Comparison of ENCODE assay signal across 1 cellular context in genomic region chr3:49173116-49173791, GRCh38.
TF ChIP-seq lines count a peak whose summit lies in the region.

No MANE protein-coding gene starts in this region.

TF ChIP-seq in HCT116, 20 proteins besides CTCF, POLR2A, EP300 and RAD21 (continued from another document):
- TF ChIP-seq ZNF274 (IDR thresholded peaks at IDR 0.05; ENCODE audit: low read depth, low read length) = no peak
- TF ChIP-seq, protein P1, sequence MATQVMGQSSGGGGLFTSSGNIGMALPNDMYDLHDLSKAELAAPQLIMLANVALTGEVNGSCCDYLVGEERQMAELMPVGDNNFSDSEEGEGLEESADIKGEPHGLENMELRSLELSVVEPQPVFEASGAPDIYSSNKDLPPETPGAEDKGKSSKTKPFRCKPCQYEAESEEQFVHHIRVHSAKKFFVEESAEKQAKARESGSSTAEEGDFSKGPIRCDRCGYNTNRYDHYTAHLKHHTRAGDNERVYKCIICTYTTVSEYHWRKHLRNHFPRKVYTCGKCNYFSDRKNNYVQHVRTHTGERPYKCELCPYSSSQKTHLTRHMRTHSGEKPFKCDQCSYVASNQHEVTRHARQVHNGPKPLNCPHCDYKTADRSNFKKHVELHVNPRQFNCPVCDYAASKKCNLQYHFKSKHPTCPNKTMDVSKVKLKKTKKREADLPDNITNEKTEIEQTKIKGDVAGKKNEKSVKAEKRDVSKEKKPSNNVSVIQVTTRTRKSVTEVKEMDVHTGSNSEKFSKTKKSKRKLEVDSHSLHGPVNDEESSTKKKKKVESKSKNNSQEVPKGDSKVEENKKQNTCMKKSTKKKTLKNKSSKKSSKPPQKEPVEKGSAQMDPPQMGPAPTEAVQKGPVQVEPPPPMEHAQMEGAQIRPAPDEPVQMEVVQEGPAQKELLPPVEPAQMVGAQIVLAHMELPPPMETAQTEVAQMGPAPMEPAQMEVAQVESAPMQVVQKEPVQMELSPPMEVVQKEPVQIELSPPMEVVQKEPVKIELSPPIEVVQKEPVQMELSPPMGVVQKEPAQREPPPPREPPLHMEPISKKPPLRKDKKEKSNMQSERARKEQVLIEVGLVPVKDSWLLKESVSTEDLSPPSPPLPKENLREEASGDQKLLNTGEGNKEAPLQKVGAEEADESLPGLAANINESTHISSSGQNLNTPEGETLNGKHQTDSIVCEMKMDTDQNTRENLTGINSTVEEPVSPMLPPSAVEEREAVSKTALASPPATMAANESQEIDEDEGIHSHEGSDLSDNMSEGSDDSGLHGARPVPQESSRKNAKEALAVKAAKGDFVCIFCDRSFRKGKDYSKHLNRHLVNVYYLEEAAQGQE (IDR thresholded peaks at IDR 0.05; ENCODE audit: low read depth) = no peak
- no peak for TF ChIP-seq JUND (IDR thresholded peaks at IDR 0.05)
- no peak for TF ChIP-seq FOSL1 (IDR thresholded peaks at IDR 0.05; ENCODE audit: low read depth)
- TF ChIP-seq TCF7L2 (IDR thresholded peaks at IDR 0.05; ENCODE audit: borderline replicate concordance, extremely low read depth, insufficient read depth, insufficient read length) = no peak
- no peak for TF ChIP-seq ZFX (IDR thresholded peaks at IDR 0.05)
- TF ChIP-seq ELF1 (IDR thresholded peaks at IDR 0.05; ENCODE audit: borderline replicate concordance, low read depth) = no peak
- TF ChIP-seq ATF3 (IDR thresholded peaks at IDR 0.05) = no peak
- no peak for TF ChIP-seq CEBPB (IDR thresholded peaks at IDR 0.05; ENCODE audit: low read depth)
- TF ChIP-seq CBX3 (IDR thresholded peaks at IDR 0.05; ENCODE audit: low read depth) = no peak
- TF ChIP-seq, protein P2, sequence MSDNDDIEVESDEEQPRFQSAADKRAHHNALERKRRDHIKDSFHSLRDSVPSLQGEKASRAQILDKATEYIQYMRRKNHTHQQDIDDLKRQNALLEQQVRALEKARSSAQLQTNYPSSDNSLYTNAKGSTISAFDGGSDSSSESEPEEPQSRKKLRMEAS (IDR thresholded peaks at IDR 0.05) = no peak
- TF ChIP-seq YY1 (IDR thresholded peaks at IDR 0.05; ENCODE audit: extremely low read depth, insufficient replicate concordance, low read depth, low read length) = no peak
- no peak for TF ChIP-seq EZH2phosphoT487 (IDR thresholded peaks at IDR 0.05; ENCODE audit: borderline replicate concordance)
- TF ChIP-seq, protein P3, sequence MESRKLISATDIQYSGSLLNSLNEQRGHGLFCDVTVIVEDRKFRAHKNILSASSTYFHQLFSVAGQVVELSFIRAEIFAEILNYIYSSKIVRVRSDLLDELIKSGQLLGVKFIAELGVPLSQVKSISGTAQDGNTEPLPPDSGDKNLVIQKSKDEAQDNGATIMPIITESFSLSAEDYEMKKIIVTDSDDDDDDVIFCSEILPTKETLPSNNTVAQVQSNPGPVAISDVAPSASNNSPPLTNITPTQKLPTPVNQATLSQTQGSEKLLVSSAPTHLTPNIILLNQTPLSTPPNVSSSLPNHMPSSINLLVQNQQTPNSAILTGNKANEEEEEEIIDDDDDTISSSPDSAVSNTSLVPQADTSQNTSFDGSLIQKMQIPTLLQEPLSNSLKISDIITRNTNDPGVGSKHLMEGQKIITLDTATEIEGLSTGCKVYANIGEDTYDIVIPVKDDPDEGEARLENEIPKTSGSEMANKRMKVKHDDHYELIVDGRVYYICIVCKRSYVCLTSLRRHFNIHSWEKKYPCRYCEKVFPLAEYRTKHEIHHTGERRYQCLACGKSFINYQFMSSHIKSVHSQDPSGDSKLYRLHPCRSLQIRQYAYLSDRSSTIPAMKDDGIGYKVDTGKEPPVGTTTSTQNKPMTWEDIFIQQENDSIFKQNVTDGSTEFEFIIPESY (IDR thresholded peaks at IDR 0.05; ENCODE audit: extremely low read depth, insufficient replicate concordance, low read length) = no peak
- no peak for TF ChIP-seq SIN3A (IDR thresholded peaks at IDR 0.05; ENCODE audit: low read depth)
- TF ChIP-seq EZH2 (IDR thresholded peaks at IDR 0.05) = no peak
- TF ChIP-seq SP1 (IDR thresholded peaks at IDR 0.05; ENCODE audit: low read depth) = no peak
- TF ChIP-seq EGR1 (IDR thresholded peaks at IDR 0.05; ENCODE audit: low read depth) = no peak
TF ChIP-seq in HCT116: peak in this region for 0.
